Comparison of ENCODE assay signal across 8 cellular contexts in the genomic region with DNA sequence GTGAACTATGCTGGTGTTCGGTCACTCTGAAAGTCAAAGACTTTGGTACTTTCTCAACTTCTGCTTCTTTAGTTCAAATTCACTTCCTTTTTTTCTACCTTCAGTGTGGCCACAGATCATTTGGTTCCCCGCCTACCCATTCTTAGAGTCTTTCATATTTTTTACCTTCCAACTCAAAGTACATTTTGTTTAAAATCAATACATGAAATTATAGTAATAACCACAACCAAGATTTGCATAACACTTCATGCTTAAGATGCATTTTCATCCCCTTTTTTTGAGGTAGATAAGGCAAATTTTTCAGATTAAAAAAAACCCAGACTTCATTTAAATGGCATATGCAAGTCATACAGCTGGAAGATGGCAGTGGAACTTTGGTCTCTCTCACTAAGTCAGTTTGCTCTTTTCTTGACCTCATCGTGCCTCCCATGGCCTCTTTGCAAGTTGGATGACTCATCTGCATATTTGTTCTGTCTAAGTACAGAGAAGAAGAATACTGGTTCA. TPM values are rescaled to one million over a fixed set of nuclear protein-coding genes. Genes with fewer than 3 reads are reported as not detected.
DNase-seq lines count a peak whose midpoint lies in the region; ATAC-seq and TF ChIP-seq lines count a peak whose summit lies in the region.
"Had no signal": no experiment of that assay in that cellular context is flagged by ENCODE, and none has a peak within 500 bp of the region (broad histone marks: within the 10 kb centered on the region; RNA-seq: fewer than 3 reads in every experiment).

No MANE protein-coding gene starts in this region.

- H3K4me2 ChIP-seq in neural progenitor cell, result no peak overlapping the region

- no peaks in the 10 kb centered on the region for H3K79me2 ChIP-seq in neural progenitor cell (ENCODE audit: low read depth)

- no peak for TF ChIP-seq CTCF in RWPE1 (conservative IDR thresholded peaks at IDR 0.05; ENCODE audit: low read depth)
- TF ChIP-seq CTCF in upper lobe of right lung (IDR thresholded peaks at IDR 0.05), result no peak
- TF ChIP-seq CTCF in neural progenitor cell (IDR thresholded peaks at IDR 0.05), result no peak
- TF ChIP-seq CTCF in WERI-Rb-1 (IDR thresholded peaks at IDR 0.05; ENCODE audit: low read depth, low read length), result no peak

- CTCF ChIA-PET in RWPE1 (lab: Yijun Ruan, JAX), result no interaction called here

- H3K4me3 ChIP-seq in upper lobe of right lung (no peak overlapping the region), neural progenitor cell (no peak overlapping the region), WERI-Rb-1 (ENCODE audit: low read depth, low read length) (no peak overlapping the region)
- H3K4me3 ChIP-seq: SJSA1 had no signal

- H3K4me1 Mint-ChIP-seq in neural progenitor cell, result peaks cover 6% of the 10 kb centered on the region

- no peaks in the 10 kb centered on the region for H4K20me1 ChIP-seq in neural progenitor cell (ENCODE audit: low read depth)

- H3K4me1 ChIP-seq in upper lobe of right lung, result no peaks in the 10 kb centered on the region
- no peaks in the 10 kb centered on the region for H3K4me1 ChIP-seq in neural progenitor cell
- H3K4me1 ChIP-seq: SJSA1 had no signal

- H3K9me3 ChIP-seq in upper lobe of right lung (no peaks in the 10 kb centered on the region), neural progenitor cell (ENCODE audit: low read depth) (no peaks in the 10 kb centered on the region), WERI-Rb-1 (ENCODE audit: severe bottlenecking) (no peaks in the 10 kb centered on the region)
- H3K9me3 ChIP-seq: SJSA1 had no signal

- H2AFZ ChIP-seq in neural progenitor cell (replicated peaks), result no peak overlapping the region

- H3K27me3 ChIP-seq in upper lobe of right lung (no peaks in the 10 kb centered on the region), neural progenitor cell (no peaks in the 10 kb centered on the region), WERI-Rb-1 (ENCODE audit: insufficient read depth, low read depth, severe bottlenecking) (no peaks in the 10 kb centered on the region)
- H3K27me3 ChIP-seq: SJSA1 had no signal

- H3K9me3 Mint-ChIP-seq in neural progenitor cell, result peaks cover 6% of the 10 kb centered on the region

- intact Hi-C loops in upper lobe of right lung (cut with DNase I), result no loop called here

- H3K36me3 ChIP-seq in upper lobe of right lung (no peaks in the 10 kb centered on the region), neural progenitor cell (no peaks in the 10 kb centered on the region), WERI-Rb-1 (no peaks in the 10 kb centered on the region)
- H3K36me3 ChIP-seq: SJSA1 had no signal

- no peaks in the 10 kb centered on the region for H3K36me3 Mint-ChIP-seq in neural progenitor cell

- DNase-seq in RWPE1 (ENCODE audit: low spot score), result peak; percentile 23
- no peak for DNase-seq in upper lobe of right lung
- no peak for DNase-seq in NCI-H1436 (lab: John Stamatoyannopoulos, UW)
- DNase-seq in neural progenitor cell (ENCODE audit: low spot score), result no peak
- DNase-seq in WERI-Rb-1, result no peak

- H3K27ac ChIP-seq in RWPE1 (no peak overlapping the region), upper lobe of right lung (no peak overlapping the region), neural progenitor cell (no peak overlapping the region), WERI-Rb-1 (no peak overlapping the region)
- H3K27ac ChIP-seq: SJSA1 had no signal

- no peak overlapping the region for H3K9ac ChIP-seq in neural progenitor cell

- H3F3A ChIP-seq in neural progenitor cell (ENCODE audit: low read depth), result no peaks in the 10 kb centered on the region

- H3K27ac Mint-ChIP-seq in neural progenitor cell, result no peak overlapping the region

- no peak overlapping the region for H3K4me3 Mint-ChIP-seq in neural progenitor cell

- ATAC-seq in GM19395 (IDR thresholded peaks at IDR 0.05; ENCODE audit: unreplicated experiment), result peak; percentile 55
- peak; percentile 58 for ATAC-seq in HG03060 (IDR thresholded peaks at IDR 0.05; ENCODE audit: low read depth, unreplicated experiment)
- ATAC-seq in upper lobe of right lung, result peak; percentile 19

- POLR2A ChIA-PET in RWPE1 (lab: Yijun Ruan, JAX; ENCODE audit: low non-redundant PET), result no interaction called here

- peaks cover 3% of the 10 kb centered on the region for H3K27me3 Mint-ChIP-seq in neural progenitor cell (ENCODE audit: insufficient read depth, low read depth)

RNA-seq across cellular contexts. Expression of a gene that starts 11.9 kb away (rescaled TPM):
- total RNA-seq in upper lobe of right lung (21.6 TPM), neural progenitor cell (ENCODE audit: low replicate concordance) (0.26 and 0.34 TPM in 2 replicates)

Comparison
In these comparisons a context has a peak if more than half of its experiments do, and no peak if none do; other contexts are left out.
1. RNA of a gene that starts 11.9 kb away (total RNA-seq): 21.6 TPM in upper lobe of right lung (single experiment); 0.26 to 0.34 TPM in neural progenitor cell; every median in the first group is over 10 times any median in the second.
2. Peak in every context shown above with its lines, with median percentiles within 50 percentile points of each other: ATAC-seq.